ENCODE assay signal across 19 cellular contexts in the genomic region with DNA sequence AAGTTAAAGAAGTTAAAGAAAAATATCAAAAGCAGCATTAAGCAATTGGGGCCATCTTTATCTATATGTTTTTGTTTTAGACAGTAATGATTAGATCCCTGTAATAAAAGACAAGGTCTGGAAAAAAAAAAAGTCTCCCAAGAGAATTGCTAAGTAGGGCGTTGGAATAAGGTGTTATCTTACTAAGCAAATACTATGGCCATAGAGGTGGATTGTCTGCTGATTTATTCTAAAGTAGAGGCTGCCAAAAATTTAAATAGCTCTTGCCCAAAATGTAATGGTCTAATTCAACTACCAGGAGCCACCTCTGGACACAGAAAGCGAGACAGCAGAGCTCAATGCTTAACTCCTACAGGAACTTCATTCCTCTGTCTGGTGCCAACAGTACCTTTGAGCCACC.
"Had no signal": no experiment of that assay in that cellular context is flagged by ENCODE, and none has a peak within 500 bp of the region (broad histone marks: within the 10 kb centered on the region; RNA-seq: fewer than 3 reads in every experiment).

No MANE protein-coding gene starts in this region.

- H3K4me3 Mint-ChIP-seq: activated CD4-positive, alpha-beta T cell treated with anti-CD3 and anti-CD28 coated beads for 36 hours; activated CD8-positive, alpha-beta T cell treated with anti-CD3 and anti-CD28 coated beads, Interleukin-2, amount 10 ng/mL, durations not matched to agents 7 days and 5 days; activated T-cell treated with anti-CD3 and anti-CD28 coated beads, Interleukin-2, amount 50 U/mL, for 72 hours had no signal

- H3K27ac Mint-ChIP-seq: activated CD4-positive, alpha-beta T cell treated with anti-CD3 and anti-CD28 coated beads for 36 hours; activated CD8-positive, alpha-beta T cell treated with anti-CD3 and anti-CD28 coated beads, Interleukin-2, amount 10 ng/mL, durations not matched to agents 7 days and 5 days; activated naive CD4-positive, alpha-beta T cell treated with anti-CD3 and anti-CD28 coated beads, Interleukin-2, amount 50 U/mL, for 72 hours; activated T-cell treated with anti-CD3 and anti-CD28 coated beads, Interleukin-2, amount 50 U/mL, for 72 hours; progenitor cell of endocrine pancreas had no signal

- H3K27me3 Mint-ChIP-seq: activated CD4-positive, alpha-beta T cell treated with anti-CD3 and anti-CD28 coated beads for 36 hours; progenitor cell of endocrine pancreas had no signal

- H3K9me3 Mint-ChIP-seq: activated naive CD4-positive, alpha-beta T cell treated with anti-CD3 and anti-CD28 coated beads, Interleukin-2, amount 50 U/mL, for 72 hours; activated T-cell treated with anti-CD3 and anti-CD28 coated beads, Interleukin-2, amount 50 U/mL, for 72 hours had no signal

- H3K36me3 Mint-ChIP-seq: activated naive CD4-positive, alpha-beta T cell treated with anti-CD3 and anti-CD28 coated beads, Interleukin-2, amount 50 U/mL, for 72 hours had no signal

- DNase-seq: activated CD4-positive, alpha-beta T cell treated with anti-CD3 and anti-CD28 coated beads for 36 hours; activated CD8-positive, alpha-beta memory T cell treated with anti-CD3 and anti-CD28 coated beads, Interleukin-2, amount 50 U/mL, for 48 hours; activated CD8-positive, alpha-beta T cell treated with anti-CD3 and anti-CD28 coated beads, Interleukin-2, amount 10 ng/mL, durations not matched to agents 7 days and 5 days; activated gamma-delta T cell; activated T-cell treated with anti-CD3 and anti-CD28 coated beads, Interleukin-2, amount 50 U/mL, for 72 hours; erythroblast; gastrocnemius medialis; heart right ventricle; left cardiac atrium; lower lobe of right lung; right cardiac atrium; stimulated activated CD4-positive, alpha-beta T cell treated with anti-CD3 and anti-CD28 coated beads, Interleukin-15, amount 100 ng/mL, for 24 hours; stimulated activated CD4-positive, alpha-beta T cell treated with anti-CD3 and anti-CD28 coated beads, Interleukin-4, amount 100 ng/mL, for 1 hour; stimulated activated naive CD4-positive, alpha-beta T cell; tibial artery; uterus; WERI-Rb-1 had no signal

- ATAC-seq: activated CD4-positive, alpha-beta T cell treated with anti-CD3 and anti-CD28 coated beads for 36 hours; activated CD8-positive, alpha-beta T cell treated with anti-CD3 and anti-CD28 coated beads, Interleukin-2, amount 10 ng/mL, durations not matched to agents 7 days and 5 days; activated naive CD4-positive, alpha-beta T cell treated with anti-CD3 and anti-CD28 coated beads, Interleukin-2, amount 50 U/mL, for 72 hours; activated T-cell treated with anti-CD3 and anti-CD28 coated beads, Interleukin-2, amount 50 U/mL, for 72 hours; gastrocnemius medialis; lower lobe of right lung had no signal
